Comparison of ENCODE assay signal across 2 cellular contexts in the genomic region with DNA sequence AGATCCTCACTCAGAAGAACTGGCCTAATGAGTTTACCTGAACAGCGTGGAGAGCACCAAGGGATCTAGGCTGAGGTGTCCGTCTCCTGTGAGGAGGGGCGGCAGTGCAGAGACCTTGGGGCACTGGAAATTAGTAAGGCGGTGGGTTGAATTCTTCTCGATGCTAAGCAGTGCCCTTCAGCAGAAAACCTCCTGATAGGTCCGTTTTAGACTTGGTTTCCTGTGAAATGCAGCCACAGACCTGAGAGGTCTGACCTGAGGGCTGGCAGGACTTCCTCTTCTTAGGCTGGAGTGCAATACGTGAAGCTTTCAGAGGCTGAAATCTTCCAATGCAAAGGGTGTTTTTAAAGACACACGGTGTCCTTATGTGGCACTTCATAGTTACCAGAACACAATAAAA.
TF ChIP-seq lines count a peak whose summit lies in the region.

A gene with protein sequence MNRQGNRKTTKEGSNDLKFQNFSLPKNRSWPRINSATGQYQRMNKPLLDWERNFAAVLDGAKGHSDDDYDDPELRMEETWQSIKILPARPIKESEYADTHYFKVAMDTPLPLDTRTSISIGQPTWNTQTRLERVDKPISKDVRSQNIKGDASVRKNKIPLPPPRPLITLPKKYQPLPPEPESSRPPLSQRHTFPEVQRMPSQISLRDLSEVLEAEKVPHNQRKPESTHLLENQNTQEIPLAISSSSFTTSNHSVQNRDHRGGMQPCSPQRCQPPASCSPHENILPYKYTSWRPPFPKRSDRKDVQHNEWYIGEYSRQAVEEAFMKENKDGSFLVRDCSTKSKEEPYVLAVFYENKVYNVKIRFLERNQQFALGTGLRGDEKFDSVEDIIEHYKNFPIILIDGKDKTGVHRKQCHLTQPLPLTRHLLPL (minus strand): TSS at position 138 of the 400 bp plus-strand sequence. CDS start 16,899 bp downstream, outside the sequence.

TF ChIP-seq in IMR-90, 13 proteins besides CTCF, POLR2A, EP300 and RAD21:
- no peak for TF ChIP-seq RCOR1 (IDR thresholded peaks at IDR 0.05; ENCODE audit: insufficient replicate concordance, low read length)
- no peak for TF ChIP-seq NFE2L2 (IDR thresholded peaks at IDR 0.05; ENCODE audit: low read depth, low read length)

TF ChIP-seq in HepG2, 621 proteins besides CTCF, POLR2A, EP300 and RAD21:
- TF ChIP-seq KMT2B (CRISPR knock-in tag; IDR thresholded peaks at IDR 0.05) (no peak), PCBP2 (optimal IDR thresholded peaks at IDR 0.05; ENCODE audit: low read depth, low read length, poor library complexity, severe bottlenecking) (no peak), MEF2D (CRISPR knock-in tag; IDR thresholded peaks at IDR 0.05) (no peak), RBAK (CRISPR knock-in tag; IDR thresholded peaks at IDR 0.05) (no peak), JUND (CRISPR knock-in tag; IDR thresholded peaks at IDR 0.05) (no peak), SKI (IDR thresholded peaks at IDR 0.05; ENCODE audit: partially characterized antibody) (no peak), SCMH1 (CRISPR knock-in tag; IDR thresholded peaks at IDR 0.05; ENCODE audit: borderline replicate concordance) (no peak), ZNF781 (CRISPR knock-in tag; IDR thresholded peaks at IDR 0.05; ENCODE audit: borderline replicate concordance, not compliant biosample characterization) (no peak), SRSF4 (IDR thresholded peaks at IDR 0.05; ENCODE audit: low read depth, low read length, poor library complexity, severe bottlenecking) (no peak), ZNF841 (CRISPR knock-in tag; IDR thresholded peaks at IDR 0.05; ENCODE audit: borderline replicate concordance) (no peak), RFXANK (CRISPR knock-in tag; IDR thresholded peaks at IDR 0.05) (no peak), DMAP1 (CRISPR knock-in tag; IDR thresholded peaks at IDR 0.05) (no peak), ZBTB1 (CRISPR knock-in tag; IDR thresholded peaks at IDR 0.05; ENCODE audit: borderline replicate concordance) (no peak), HIVEP1 (CRISPR knock-in tag; IDR thresholded peaks at IDR 0.05) (no peak), ZNF788 (CRISPR knock-in tag; IDR thresholded peaks at IDR 0.05; ENCODE audit: borderline replicate concordance) (no peak), ZNF552 (CRISPR knock-in tag; IDR thresholded peaks at IDR 0.05; ENCODE audit: borderline replicate concordance) (no peak)
- TF ChIP-seq, protein P1, sequence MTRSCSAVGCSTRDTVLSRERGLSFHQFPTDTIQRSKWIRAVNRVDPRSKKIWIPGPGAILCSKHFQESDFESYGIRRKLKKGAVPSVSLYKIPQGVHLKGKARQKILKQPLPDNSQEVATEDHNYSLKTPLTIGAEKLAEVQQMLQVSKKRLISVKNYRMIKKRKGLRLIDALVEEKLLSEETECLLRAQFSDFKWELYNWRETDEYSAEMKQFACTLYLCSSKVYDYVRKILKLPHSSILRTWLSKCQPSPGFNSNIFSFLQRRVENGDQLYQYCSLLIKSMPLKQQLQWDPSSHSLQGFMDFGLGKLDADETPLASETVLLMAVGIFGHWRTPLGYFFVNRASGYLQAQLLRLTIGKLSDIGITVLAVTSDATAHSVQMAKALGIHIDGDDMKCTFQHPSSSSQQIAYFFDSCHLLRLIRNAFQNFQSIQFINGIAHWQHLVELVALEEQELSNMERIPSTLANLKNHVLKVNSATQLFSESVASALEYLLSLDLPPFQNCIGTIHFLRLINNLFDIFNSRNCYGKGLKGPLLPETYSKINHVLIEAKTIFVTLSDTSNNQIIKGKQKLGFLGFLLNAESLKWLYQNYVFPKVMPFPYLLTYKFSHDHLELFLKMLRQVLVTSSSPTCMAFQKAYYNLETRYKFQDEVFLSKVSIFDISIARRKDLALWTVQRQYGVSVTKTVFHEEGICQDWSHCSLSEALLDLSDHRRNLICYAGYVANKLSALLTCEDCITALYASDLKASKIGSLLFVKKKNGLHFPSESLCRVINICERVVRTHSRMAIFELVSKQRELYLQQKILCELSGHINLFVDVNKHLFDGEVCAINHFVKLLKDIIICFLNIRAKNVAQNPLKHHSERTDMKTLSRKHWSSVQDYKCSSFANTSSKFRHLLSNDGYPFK (CRISPR knock-in tag; IDR thresholded peaks at IDR 0.05; ENCODE audit: borderline replicate concordance): no peak
- TF ChIP-seq, protein P2, sequence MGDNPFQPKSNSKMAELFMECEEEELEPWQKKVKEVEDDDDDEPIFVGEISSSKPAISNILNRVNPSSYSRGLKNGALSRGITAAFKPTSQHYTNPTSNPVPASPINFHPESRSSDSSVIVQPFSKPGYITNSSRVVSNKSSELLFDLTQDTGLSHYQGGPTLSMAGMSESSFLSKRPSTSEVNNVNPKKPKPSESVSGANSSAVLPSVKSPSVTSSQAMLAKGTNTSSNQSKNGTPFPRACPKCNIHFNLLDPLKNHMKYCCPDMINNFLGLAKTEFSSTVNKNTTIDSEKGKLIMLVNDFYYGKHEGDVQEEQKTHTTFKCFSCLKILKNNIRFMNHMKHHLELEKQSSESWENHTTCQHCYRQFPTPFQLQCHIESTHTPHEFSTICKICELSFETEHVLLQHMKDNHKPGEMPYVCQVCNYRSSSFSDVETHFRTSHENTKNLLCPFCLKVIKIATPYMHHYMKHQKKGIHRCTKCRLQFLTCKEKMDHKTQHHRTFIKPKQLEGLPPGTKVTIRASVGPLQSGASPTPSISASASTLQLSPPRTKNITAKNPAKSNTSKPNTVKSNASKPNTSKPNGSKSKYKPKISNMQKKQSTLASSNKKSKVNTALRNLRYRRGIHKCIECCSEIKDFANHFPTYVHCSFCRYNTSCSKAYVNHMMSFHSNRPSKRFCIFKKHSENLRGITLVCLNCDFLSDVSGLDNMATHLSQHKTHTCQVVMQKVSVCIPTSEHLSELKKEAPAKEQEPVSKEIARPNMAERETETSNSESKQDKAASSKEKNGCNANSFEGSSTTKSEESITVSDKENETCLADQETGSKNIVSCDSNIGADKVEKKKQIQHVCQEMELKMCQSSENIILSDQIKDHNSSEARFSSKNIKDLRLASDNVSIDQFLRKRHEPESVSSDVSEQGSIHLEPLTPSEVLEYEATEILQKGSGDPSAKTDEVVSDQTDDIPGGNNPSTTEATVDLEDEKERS (CRISPR knock-in tag; IDR thresholded peaks at IDR 0.05): no peak
- TF ChIP-seq, protein P3, sequence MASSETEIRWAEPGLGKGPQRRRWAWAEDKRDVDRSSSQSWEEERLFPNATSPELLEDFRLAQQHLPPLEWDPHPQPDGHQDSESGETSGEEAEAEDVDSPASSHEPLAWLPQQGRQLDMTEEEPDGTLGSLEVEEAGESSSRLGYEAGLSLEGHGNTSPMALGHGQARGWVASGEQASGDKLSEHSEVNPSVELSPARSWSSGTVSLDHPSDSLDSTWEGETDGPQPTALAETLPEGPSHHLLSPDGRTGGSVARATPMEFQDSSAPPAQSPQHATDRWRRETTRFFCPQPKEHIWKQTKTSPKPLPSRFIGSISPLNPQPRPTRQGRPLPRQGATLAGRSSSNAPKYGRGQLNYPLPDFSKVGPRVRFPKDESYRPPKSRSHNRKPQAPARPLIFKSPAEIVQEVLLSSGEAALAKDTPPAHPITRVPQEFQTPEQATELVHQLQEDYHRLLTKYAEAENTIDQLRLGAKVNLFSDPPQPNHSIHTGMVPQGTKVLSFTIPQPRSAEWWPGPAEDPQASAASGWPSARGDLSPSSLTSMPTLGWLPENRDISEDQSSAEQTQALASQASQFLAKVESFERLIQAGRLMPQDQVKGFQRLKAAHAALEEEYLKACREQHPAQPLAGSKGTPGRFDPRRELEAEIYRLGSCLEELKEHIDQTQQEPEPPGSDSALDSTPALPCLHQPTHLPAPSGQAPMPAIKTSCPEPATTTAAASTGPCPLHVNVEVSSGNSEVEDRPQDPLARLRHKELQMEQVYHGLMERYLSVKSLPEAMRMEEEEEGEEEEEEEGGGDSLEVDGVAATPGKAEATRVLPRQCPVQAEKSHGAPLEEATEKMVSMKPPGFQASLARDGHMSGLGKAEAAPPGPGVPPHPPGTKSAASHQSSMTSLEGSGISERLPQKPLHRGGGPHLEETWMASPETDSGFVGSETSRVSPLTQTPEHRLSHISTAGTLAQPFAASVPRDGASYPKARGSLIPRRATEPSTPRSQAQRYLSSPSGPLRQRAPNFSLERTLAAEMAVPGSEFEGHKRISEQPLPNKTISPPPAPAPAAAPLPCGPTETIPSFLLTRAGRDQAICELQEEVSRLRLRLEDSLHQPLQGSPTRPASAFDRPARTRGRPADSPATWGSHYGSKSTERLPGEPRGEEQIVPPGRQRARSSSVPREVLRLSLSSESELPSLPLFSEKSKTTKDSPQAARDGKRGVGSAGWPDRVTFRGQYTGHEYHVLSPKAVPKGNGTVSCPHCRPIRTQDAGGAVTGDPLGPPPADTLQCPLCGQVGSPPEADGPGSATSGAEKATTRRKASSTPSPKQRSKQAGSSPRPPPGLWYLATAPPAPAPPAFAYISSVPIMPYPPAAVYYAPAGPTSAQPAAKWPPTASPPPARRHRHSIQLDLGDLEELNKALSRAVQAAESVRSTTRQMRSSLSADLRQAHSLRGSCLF (CRISPR knock-in tag; IDR thresholded peaks at IDR 0.05; ENCODE audit: borderline replicate concordance): no peak
- TF ChIP-seq, protein P4, sequence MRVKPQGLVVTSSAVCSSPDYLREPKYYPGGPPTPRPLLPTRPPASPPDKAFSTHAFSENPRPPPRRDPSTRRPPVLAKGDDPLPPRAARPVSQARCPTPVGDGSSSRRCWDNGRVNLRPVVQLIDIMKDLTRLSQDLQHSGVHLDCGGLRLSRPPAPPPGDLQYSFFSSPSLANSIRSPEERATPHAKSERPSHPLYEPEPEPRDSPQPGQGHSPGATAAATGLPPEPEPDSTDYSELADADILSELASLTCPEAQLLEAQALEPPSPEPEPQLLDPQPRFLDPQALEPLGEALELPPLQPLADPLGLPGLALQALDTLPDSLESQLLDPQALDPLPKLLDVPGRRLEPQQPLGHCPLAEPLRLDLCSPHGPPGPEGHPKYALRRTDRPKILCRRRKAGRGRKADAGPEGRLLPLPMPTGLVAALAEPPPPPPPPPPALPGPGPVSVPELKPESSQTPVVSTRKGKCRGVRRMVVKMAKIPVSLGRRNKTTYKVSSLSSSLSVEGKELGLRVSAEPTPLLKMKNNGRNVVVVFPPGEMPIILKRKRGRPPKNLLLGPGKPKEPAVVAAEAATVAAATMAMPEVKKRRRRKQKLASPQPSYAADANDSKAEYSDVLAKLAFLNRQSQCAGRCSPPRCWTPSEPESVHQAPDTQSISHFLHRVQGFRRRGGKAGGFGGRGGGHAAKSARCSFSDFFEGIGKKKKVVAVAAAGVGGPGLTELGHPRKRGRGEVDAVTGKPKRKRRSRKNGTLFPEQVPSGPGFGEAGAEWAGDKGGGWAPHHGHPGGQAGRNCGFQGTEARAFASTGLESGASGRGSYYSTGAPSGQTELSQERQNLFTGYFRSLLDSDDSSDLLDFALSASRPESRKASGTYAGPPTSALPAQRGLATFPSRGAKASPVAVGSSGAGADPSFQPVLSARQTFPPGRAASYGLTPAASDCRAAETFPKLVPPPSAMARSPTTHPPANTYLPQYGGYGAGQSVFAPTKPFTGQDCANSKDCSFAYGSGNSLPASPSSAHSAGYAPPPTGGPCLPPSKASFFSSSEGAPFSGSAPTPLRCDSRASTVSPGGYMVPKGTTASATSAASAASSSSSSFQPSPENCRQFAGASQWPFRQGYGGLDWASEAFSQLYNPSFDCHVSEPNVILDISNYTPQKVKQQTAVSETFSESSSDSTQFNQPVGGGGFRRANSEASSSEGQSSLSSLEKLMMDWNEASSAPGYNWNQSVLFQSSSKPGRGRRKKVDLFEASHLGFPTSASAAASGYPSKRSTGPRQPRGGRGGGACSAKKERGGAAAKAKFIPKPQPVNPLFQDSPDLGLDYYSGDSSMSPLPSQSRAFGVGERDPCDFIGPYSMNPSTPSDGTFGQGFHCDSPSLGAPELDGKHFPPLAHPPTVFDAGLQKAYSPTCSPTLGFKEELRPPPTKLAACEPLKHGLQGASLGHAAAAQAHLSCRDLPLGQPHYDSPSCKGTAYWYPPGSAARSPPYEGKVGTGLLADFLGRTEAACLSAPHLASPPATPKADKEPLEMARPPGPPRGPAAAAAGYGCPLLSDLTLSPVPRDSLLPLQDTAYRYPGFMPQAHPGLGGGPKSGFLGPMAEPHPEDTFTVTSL (CRISPR knock-in tag; IDR thresholded peaks at IDR 0.05; ENCODE audit: borderline replicate concordance): no peak
